ENCODE assay signal across 21 cellular contexts in genomic region chr7:132361146-132361545, GRCh38.
A peak's percentile ranks its signal among the peaks of the same experiment; 100 is the strongest.
DNase-seq lines count a peak whose midpoint lies in the region; ATAC-seq, FAIRE-seq and TF ChIP-seq lines count a peak whose summit lies in the region.
"Had no signal": no experiment of that assay in that cellular context is flagged by ENCODE, and none has a peak within 500 bp of the region (broad histone marks: within the 10 kb centered on the region; RNA-seq: fewer than 3 reads in every experiment).

No MANE protein-coding gene starts in this region.

- H3K79me2 ChIP-seq in HepG2 (ENCODE audit: insufficient read depth, low read length), result no peaks in the 10 kb centered on the region

- no peak overlapping the region for H3K4me3 ChIP-seq in HepG2 (replicated peaks in 1 of 3; ENCODE audit: insufficient read depth in 1 of 3, low read depth in 2 of 3, low read length in 3 of 3)
- H3K4me3 ChIP-seq in right lobe of liver, result no peak overlapping the region
- no peak overlapping the region for H3K4me3 ChIP-seq in neuronal stem cell (ENCODE audit: low read length in 2 of 2)
- H3K4me3 ChIP-seq: BLaER1 treated with 17β-estradiol and CSF1 and Interleukin-3, amounts not matched to agents 10 nM and 100 nM had no signal

- no peak overlapping the region for H4K91ac ChIP-seq in neuronal stem cell (ENCODE audit: low read depth, low read length, poor library complexity)

- no peaks in the 10 kb centered on the region for H3K36me3 ChIP-seq in HepG2 (replicated peaks in 1 of 2; ENCODE audit: control insufficient read depth in 1 of 2, insufficient read depth in 2 of 2, low read length in 2 of 2)
- H3K36me3 ChIP-seq in right lobe of liver, result no peaks in the 10 kb centered on the region
- no peaks in the 10 kb centered on the region for H3K36me3 ChIP-seq in neuronal stem cell (replicated peaks in 1 of 2; ENCODE audit: control insufficient read depth in 2 of 2, insufficient read depth in 2 of 2, low read length in 2 of 2)
- H3K36me3 ChIP-seq: BE2C; BLaER1 treated with 17β-estradiol and CSF1 and Interleukin-3, amounts not matched to agents 10 nM and 100 nM had no signal

- TF ChIP-seq CTCF in HepG2 (CRISPR knock-in tag; IDR thresholded peaks at IDR 0.05) (no peak), right lobe of liver (IDR thresholded peaks at IDR 0.05) (no peak)

- H3K23ac ChIP-seq in neuronal stem cell (ENCODE audit: low read depth, low read length, poor library complexity), result peak overlapping the region; percentile 46

- POLR2A ChIA-PET in HepG2 (lab: Yijun Ruan, JAX), result no interaction called here

- H3K36me3 Mint-ChIP-seq in activated naive CD4-positive, alpha-beta T cell treated with anti-CD3 and anti-CD28 coated beads, Interleukin-2, amount 50 U/mL, for 72 hours, result no peaks in the 10 kb centered on the region
- H3K36me3 Mint-ChIP-seq: CD8-positive, alpha-beta T cell had no signal

- H3K4me1 ChIP-seq in HepG2 (ENCODE audit: insufficient read depth, low read length) (no peaks in the 10 kb centered on the region), right lobe of liver (no peaks in the 10 kb centered on the region), neuronal stem cell (ENCODE audit: control insufficient read depth in 2 of 2, insufficient read depth in 1 of 2, low read depth in 1 of 2, low read length in 2 of 2) (no peaks in the 10 kb centered on the region)
- H3K4me1 ChIP-seq: Caco-2 had no signal

- no peaks in the 10 kb centered on the region for H4K20me1 ChIP-seq in HepG2 (ENCODE audit: insufficient read depth, low read length)
- H4K20me1 ChIP-seq: BLaER1 treated with 17β-estradiol and CSF1 and Interleukin-3, amounts not matched to agents 10 nM and 100 nM had no signal

- no peak for TF ChIP-seq RAD21 in HepG2 (CRISPR knock-in tag; IDR thresholded peaks at IDR 0.05)

- intact Hi-C loops in HepG2 (cut with micrococcal nuclease; ENCODE audit: unreplicated experiment), result no loop called here
- intact Hi-C loops in right lobe of liver (cut with DNase I), result no loop called here

- H2BK5ac ChIP-seq in neuronal stem cell (ENCODE audit: low read length), result no peak overlapping the region

- no peak overlapping the region for H4K8ac ChIP-seq in neuronal stem cell (ENCODE audit: low read depth, low read length)

- DNase-seq in HepG2 (ENCODE audit: low spot score), result no peak
- no peak for DNase-seq in right lobe of liver
- no peak for DNase-seq in neuronal stem cell (ENCODE audit: low spot score)
- no peak for DNase-seq in activated naive CD4-positive, alpha-beta T cell treated with anti-CD3 and anti-CD28 coated beads, Interleukin-2, amount 50 U/mL, for 72 hours (ENCODE audit: low spot score in 2 of 2)
- no peak for DNase-seq in erythroblast (lab: John Stamatoyannopoulos, UW)
- DNase-seq: 8988T; ACHN; BE2C; Caco-2; Calu3; CD4-positive, alpha-beta T cell; CD8-positive, alpha-beta T cell; DMS79 treated with DMSO at 0.1 percent for 48 hours; GF-D8 had no signal

- H3K79me1 ChIP-seq in neuronal stem cell (ENCODE audit: low read depth, low read length), result no peaks in the 10 kb centered on the region

- H3K9me3 ChIP-seq in HepG2 (ENCODE audit: low read length) (no peaks in the 10 kb centered on the region), right lobe of liver (no peaks in the 10 kb centered on the region), neuronal stem cell (replicated peaks in 1 of 2; ENCODE audit: control insufficient read depth in 2 of 2, insufficient read depth in 1 of 2, low read depth in 1 of 2, low read length in 2 of 2) (no peaks in the 10 kb centered on the region)
- H3K9me3 ChIP-seq: BE2C; BLaER1 treated with 17β-estradiol and CSF1 and Interleukin-3, amounts not matched to agents 10 nM and 100 nM; Caco-2 had no signal

- H2AK5ac ChIP-seq in neuronal stem cell (ENCODE audit: low read depth, low read length), result no peak overlapping the region

- H3K9ac ChIP-seq in HepG2 (ENCODE audit: insufficient read depth, low read depth, low read length) (no peak overlapping the region), neuronal stem cell (ENCODE audit: low read depth, low read length, poor library complexity) (no peak overlapping the region)
- H3K9ac ChIP-seq: BLaER1 treated with 17β-estradiol and CSF1 and Interleukin-3, amounts not matched to agents 10 nM and 100 nM had no signal

- H3K9me3 Mint-ChIP-seq in activated naive CD4-positive, alpha-beta T cell treated with anti-CD3 and anti-CD28 coated beads, Interleukin-2, amount 50 U/mL, for 72 hours, result peaks cover 0 to 4% of the 10 kb centered on the region in 2 donors
- H3K9me3 Mint-ChIP-seq: CD4-positive, alpha-beta T cell; CD8-positive, alpha-beta T cell had no signal

- no peak overlapping the region for H3K4ac ChIP-seq in neuronal stem cell (ENCODE audit: low read length)

- H2BK120ac ChIP-seq in neuronal stem cell (ENCODE audit: low read depth, low read length), result no peak overlapping the region

- WGBS in HepG2 (ENCODE audit: low lambda C conversion rate), result 1% methylated on average over 5 of the region's 5 CpGs
- WGBS in right lobe of liver (ENCODE audit: insufficient coverage, low coverage, low lambda C conversion rate, missing lambda C conversion rate), result 54% methylated on average over 5 of the region's 5 CpGs
- no CpG with 5 or more reads among the region's 5 CpGs for WGBS in neuronal stem cell (ENCODE audit: extremely low coverage in 2 of 2, insufficient read length in 2 of 2, insufficient replicate concordance in 1 of 2), 2 donors

- H3K27ac Mint-ChIP-seq in activated naive CD4-positive, alpha-beta T cell treated with anti-CD3 and anti-CD28 coated beads, Interleukin-2, amount 50 U/mL, for 72 hours, result no peak overlapping the region
- H3K27ac Mint-ChIP-seq: CD4-positive, alpha-beta T cell; CD8-positive, alpha-beta T cell had no signal

- TF ChIP-seq POLR2A in HepG2 (IDR thresholded peaks at IDR 0.05; ENCODE audit: insufficient read depth in 1 of 2, low read depth in 2 of 2, low read length in 2 of 2) (no peak), right lobe of liver (IDR thresholded peaks at IDR 0.05) (no peak), erythroblast (IDR thresholded peaks at IDR 0.05; ENCODE audit: low read length) (no peak)

- BruUV-seq in HepG2 (replicated peaks; lab: Mats Ljungman, UMichigan), result no TSS peak

- H2AFZ ChIP-seq in HepG2 (ENCODE audit: low read length), result no peak overlapping the region
- H2AFZ ChIP-seq in neuronal stem cell (ENCODE audit: low read length), result no peak overlapping the region

- H3K27ac ChIP-seq in HepG2 (ENCODE audit: extremely low read length, insufficient read depth, low read length) (no peak overlapping the region), right lobe of liver (no peak overlapping the region), neuronal stem cell (replicated peaks; ENCODE audit: low read length) (no peak overlapping the region)
- H3K27ac ChIP-seq: BLaER1 treated with 17β-estradiol and CSF1 and Interleukin-3, amounts not matched to agents 10 nM and 100 nM; C4-2B had no signal

- CTCF ChIA-PET in HepG2 (lab: Yijun Ruan, JAX; ENCODE audit: low intra/inter-chr PET ratio, low total read pairs), result no interaction called here

- ATAC-seq in HepG2 (no peak), right lobe of liver (no peak)
- ATAC-seq in activated naive CD4-positive, alpha-beta T cell treated with anti-CD3 and anti-CD28 coated beads, Interleukin-2, amount 50 U/mL, for 72 hours, result no peak
- ATAC-seq: CD8-positive, alpha-beta T cell had no signal

- H3K14ac ChIP-seq in neuronal stem cell (ENCODE audit: low read length), result no peak overlapping the region

- no peak overlapping the region for H2BK15ac ChIP-seq in neuronal stem cell (ENCODE audit: low read length)

- peak overlapping the region; percentile 32 for H3K18ac ChIP-seq in neuronal stem cell (ENCODE audit: low read length)

- no peak for TF ChIP-seq EP300 in HepG2 (IDR thresholded peaks at IDR 0.05; ENCODE audit: low read depth in 2 of 2, low read length in 2 of 2)
- TF ChIP-seq EP300 in HepG2 (CRISPR knock-in tag; IDR thresholded peaks at IDR 0.05; ENCODE audit: borderline replicate concordance), result no peak

- H2BK12ac ChIP-seq in neuronal stem cell (ENCODE audit: low read length), result no peak overlapping the region

- peaks cover 0 to 13% of the 10 kb centered on the region in 2 experiments; a peak in 2 of 5 replicates for H3K27me3 ChIP-seq in HepG2 (ENCODE audit: control insufficient read depth in 1 of 2, insufficient read depth in 2 of 2, low read length in 2 of 2)
- no peaks in the 10 kb centered on the region for H3K27me3 ChIP-seq in right lobe of liver
- H3K27me3 ChIP-seq in neuronal stem cell (ENCODE audit: control insufficient read depth in 3 of 3, insufficient read depth in 3 of 3, low read depth in 1 of 3, low read length in 3 of 3), result no peaks in the 10 kb centered on the region
- H3K27me3 ChIP-seq: BE2C; BLaER1 treated with 17β-estradiol and CSF1 and Interleukin-3, amounts not matched to agents 10 nM and 100 nM had no signal

- in situ Hi-C loops in HepG2 (cut with HindIII; ENCODE audit: extremely low pct_ligation_motif_present, low pct_unique_long_range_greater_than_20kb), result no loop called here

- H3K4me2 ChIP-seq in HepG2 (ENCODE audit: low read depth, low read length) (no peak overlapping the region), neuronal stem cell (ENCODE audit: insufficient read depth, low read length, poor library complexity, severe bottlenecking) (no peak overlapping the region)

- FAIRE-seq in HepG2 (lab: Jason Lieb, UNC), result no peak
- FAIRE-seq: A204.1, D721Med, G401.6, GM12891, GM19239 had no signal

TF ChIP-seq in HepG2, 621 proteins besides CTCF, POLR2A, EP300 and RAD21:
- TF ChIP-seq MNT (IDR thresholded peaks at IDR 0.05), result peak; percentile 99
- TF ChIP-seq ZNF761 (CRISPR knock-in tag; conservative IDR thresholded peaks at IDR 0.05), result no peak
